ENCODE assay signal across 25 cellular contexts in the genomic region with DNA sequence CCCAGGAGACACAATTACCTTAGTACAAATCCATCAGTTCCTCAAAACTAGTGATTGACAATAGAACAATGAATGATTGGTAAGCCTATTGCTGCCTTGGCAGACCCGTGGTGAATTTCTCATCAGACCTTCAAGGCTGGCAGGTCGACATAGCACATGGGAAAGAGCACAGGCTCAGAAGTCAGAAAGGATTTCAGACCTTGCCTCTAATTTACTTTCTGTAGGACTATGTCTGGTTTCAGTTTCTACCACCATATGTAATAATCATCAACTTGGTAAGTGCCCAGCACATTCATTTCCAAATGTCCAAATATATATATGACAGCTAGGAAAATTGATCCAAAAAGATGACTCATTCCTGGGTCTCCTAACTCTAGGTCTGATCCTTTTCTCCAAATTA.
"Had no signal": no experiment of that assay in that cellular context is flagged by ENCODE, and none has a peak within 500 bp of the region (broad histone marks: within the 10 kb centered on the region; RNA-seq: fewer than 3 reads in every experiment).

No MANE protein-coding gene starts in this region.

- H3K4me3 ChIP-seq: ovary, psoas muscle, right lobe of liver, sigmoid colon, stomach, thoracic aorta, thyroid gland, tibial nerve, upper lobe of left lung, vagina had no signal

- H3K4me1 ChIP-seq: parathyroid adenoma, psoas muscle, right lobe of liver, sigmoid colon, stomach, tibial nerve, upper lobe of left lung, vagina had no signal

- H3K79me2 ChIP-seq: parathyroid adenoma had no signal

- H3K27ac ChIP-seq: ovary, parathyroid adenoma, psoas muscle, right lobe of liver, sigmoid colon, stomach, thoracic aorta, thyroid gland, tibial nerve, vagina had no signal

- H3K9me3 ChIP-seq: ovary, psoas muscle, right lobe of liver, stomach, thoracic aorta, thyroid gland, upper lobe of left lung, vagina had no signal

- H3K36me3 ChIP-seq: ovary, right lobe of liver, sigmoid colon, stomach, thoracic aorta, thyroid gland, tibial nerve, upper lobe of left lung, vagina had no signal

- H3K9ac ChIP-seq: parathyroid adenoma had no signal

- H2AFZ ChIP-seq: parathyroid adenoma had no signal

- H3K27me3 ChIP-seq: ovary, right lobe of liver, stomach, thyroid gland, tibial nerve, upper lobe of left lung, vagina had no signal

- ATAC-seq: natural killer cell treated with Interleukin-12 subunit alpha and Interleukin-12 subunit beta and Interleukin-15 and Interleukin-18, amount 100 ng/mL, for 72 hours; psoas muscle; right cardiac atrium; right lobe of liver; stimulated activated effector memory CD8-positive, alpha-beta T cell treated with anti-CD3 and anti-CD28 coated beads, Interleukin-12 subunit alpha, Interleukin-12 subunit beta, amount 100 ng/mL, for 72 hours; stimulated activated naive B cell treated with anti-CD40 and anti-IgM and Interleukin-4, amounts not matched to agents 10 μg/mL and 1 μg/mL and 100 μg/mL, for 72 hours had no signal

- DNase-seq: nephron progenitor cell; occipital lobe; ovary; posterior cingulate gyrus; psoas muscle; right cardiac atrium; sigmoid colon; small intestine; stimulated activated CD4-positive, alpha-beta T cell treated with anti-CD3 and anti-CD28 coated beads, Interleukin-15, amount 100 ng/mL, for 24 hours; stimulated activated CD4-positive, alpha-beta T cell treated with anti-CD3 and anti-CD28 coated beads, Interleukin-2, amount 100 ng/mL, for 24 hours; stimulated activated CD4-positive, alpha-beta T cell treated with anti-CD3 and anti-CD28 coated beads, Interleukin-2, amount 100 ng/mL, for 48 hours; stimulated activated CD4-positive, alpha-beta T cell treated with anti-CD3 and anti-CD28 coated beads, Interleukin-4, amount 100 ng/mL, for 24 hours; stimulated activated naive B cell treated with anti-CD40 and anti-IgM and Interleukin-4, amounts not matched to agents 10 μg/mL and 1 μg/mL and 100 μg/mL, for 72 hours; stimulated activated naive CD4-positive, alpha-beta T cell treated with Interleukin-2 at 50 U/mL for 16 hours; stomach; thyroid gland; trophoblast cell; upper lobe of left lung had no signal
